ENCODE assay signal across 22 cellular contexts in genomic region chr1:238701024-238701423, GRCh38.
DNase-seq lines count a peak whose midpoint lies in the region; ATAC-seq, FAIRE-seq and TF ChIP-seq lines count a peak whose summit lies in the region.
"Had no signal": no experiment of that assay in that cellular context is flagged by ENCODE, and none has a peak within 500 bp of the region (broad histone marks: within the 10 kb centered on the region; RNA-seq: fewer than 3 reads in every experiment).

No MANE protein-coding gene starts in this region.

- POLR2A ChIA-PET in A673 (lab: Charles Lee; ENCODE audit: low non-redundant PET): no interaction called here

- no peak overlapping the region for H3K27ac ChIP-seq in A673 (ENCODE audit: low read depth, low read length, poor library complexity, severe bottlenecking)
- H3K27ac ChIP-seq: BLaER1 treated with 17β-estradiol and CSF1 and Interleukin-3, amounts not matched to agents 10 nM and 100 nM; RWPE1 had no signal

- intact Hi-C loops in A673 (cut with micrococcal nuclease; ENCODE audit: unreplicated experiment): no loop called here

- no peaks in the 10 kb centered on the region for H3K27me3 ChIP-seq in A673 (replicated peaks; ENCODE audit: insufficient read depth, low read depth, low read length, poor library complexity)
- H3K27me3 ChIP-seq: BLaER1 treated with 17β-estradiol and CSF1 and Interleukin-3, amounts not matched to agents 10 nM and 100 nM had no signal

- no TSS peak for BruUV-seq in A673 (replicated peaks; lab: Mats Ljungman, UMichigan)

- H3K36me3 ChIP-seq in A673 (ENCODE audit: insufficient read depth, low read length, poor library complexity, severe bottlenecking): no peaks in the 10 kb centered on the region
- H3K36me3 ChIP-seq: BLaER1 treated with 17β-estradiol and CSF1 and Interleukin-3, amounts not matched to agents 10 nM and 100 nM had no signal

- CTCF ChIA-PET in A673 (lab: Charles Lee): no interaction called here

- H3K9me3 ChIP-seq in A673 (ENCODE audit: low read depth, low read length, poor library complexity, severe bottlenecking): no peaks in the 10 kb centered on the region
- H3K9me3 ChIP-seq: BLaER1 treated with 17β-estradiol and CSF1 and Interleukin-3, amounts not matched to agents 10 nM and 100 nM had no signal

- no peak for DNase-seq in D721Med (ENCODE audit: insufficient read length, low spot score)
- peak; percentile 51 for DNase-seq in RPMI7951 (ENCODE audit: low read depth)
- peak; percentile 11 for DNase-seq in iPS-NIHi7 (ENCODE audit: extremely low spot score)
- peak; percentile 8 for DNase-seq in retinal pigment epithelial cell (ENCODE audit: low read depth)
- DNase-seq in foreskin fibroblast: no peak
- no peak for DNase-seq in A673 (ENCODE audit: low spot score)
- DNase-seq: AML-193; CD4-positive, alpha-beta T cell; DMS53; KG1; MM.1S; NCI-H2029; NCI-H446; NCI-H524 treated with DMSO at 0.1 percent for 48 hours; NCI-H774; SHP77 had no signal

- H3K4me1 ChIP-seq in A673 (ENCODE audit: insufficient read depth, low read length, poor library complexity, severe bottlenecking): no peaks in the 10 kb centered on the region
- H3K4me1 ChIP-seq: BLaER1 treated with 17β-estradiol and CSF1 and Interleukin-3, amounts not matched to agents 10 nM and 100 nM had no signal

- no peak for TF ChIP-seq CTCF in D721Med (IDR thresholded peaks at IDR 0.05; ENCODE audit: insufficient read depth, missing control alignments)
- TF ChIP-seq CTCF in retinal pigment epithelial cell (conservative IDR thresholded peaks at IDR 0.05; ENCODE audit: low read depth, low read length): no peak
- no peak for TF ChIP-seq CTCF in foreskin fibroblast (IDR thresholded peaks at IDR 0.05; ENCODE audit: low read depth, low read length)
- TF ChIP-seq CTCF in A673 (conservative IDR thresholded peaks at IDR 0.05; ENCODE audit: low read depth, low read length): no peak

- FAIRE-seq in D721Med (lab: Jason Lieb, UNC): peak; percentile 64
- FAIRE-seq: G401.6, GM12878, HTR-8/SVneo had no signal

- H3K4me3 ChIP-seq in retinal pigment epithelial cell (ENCODE audit: low read length): no peak overlapping the region
- H3K4me3 ChIP-seq in foreskin fibroblast (ENCODE audit: low read depth in 1 of 2, low read length in 2 of 2): no peak overlapping the region
- no peak overlapping the region for H3K4me3 ChIP-seq in A673 (ENCODE audit: low read depth, low read length, poor library complexity, severe bottlenecking)
- H3K4me3 ChIP-seq: BLaER1 treated with 17β-estradiol and CSF1 and Interleukin-3, amounts not matched to agents 10 nM and 100 nM; GM12878 had no signal

- no peak for ATAC-seq in HG03159 (IDR thresholded peaks at IDR 0.05; ENCODE audit: unreplicated experiment)
- ATAC-seq: GM12878 had no signal

Comparison
In these comparisons a context has a peak if more than half of its experiments do, and no peak if none do; other contexts are left out.
1. DNase-seq: peak in RPMI7951 (single experiment), iPS-NIHi7 (single experiment) and retinal pigment epithelial cell (single experiment); none in D721Med (single experiment), foreskin fibroblast (0 of 2) and A673 (single experiment).